ENCODE assay signal across 8 cellular contexts in the genomic region with DNA sequence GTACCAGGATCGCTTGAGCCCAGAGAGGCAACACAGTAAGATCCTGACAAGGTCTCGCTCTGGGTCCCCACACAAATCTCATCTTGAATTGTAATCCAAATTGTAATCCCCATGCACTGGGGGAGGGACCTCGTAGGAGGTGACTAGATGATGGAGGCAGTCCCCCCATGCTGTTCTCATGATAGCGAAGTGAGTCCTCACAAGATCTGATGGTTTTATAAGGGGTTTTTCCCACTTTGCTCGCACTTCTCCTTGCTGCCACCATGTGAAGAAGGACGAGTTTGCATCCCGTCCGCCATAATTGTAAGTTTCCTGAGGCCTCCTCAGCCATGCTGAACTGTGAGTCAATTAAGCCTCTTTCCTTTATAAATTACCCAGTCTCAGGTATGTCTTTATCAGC. TPM values are rescaled to one million over a fixed set of nuclear protein-coding genes. Genes with fewer than 3 reads are reported as not detected.
DNase-seq lines count a peak whose midpoint lies in the region; ATAC-seq lines count a peak whose summit lies in the region.

No MANE protein-coding gene starts in this region.

- DNase-seq in activated effector memory CD4-positive, alpha-beta T cell treated with anti-CD3 and anti-CD28 coated beads, Interleukin-2, amount 50 U/mL, for 16 hours: peak; percentile 66
- no peak for DNase-seq in activated effector memory CD4-positive, alpha-beta T cell treated with Interleukin-2 at 50 U/mL for 16 hours
- no peak for DNase-seq in activated T-helper 2 cell treated with anti-CD3 and anti-CD28 coated beads, Interferon-gamma antibody, Interleukin-2, Interleukin-4, amounts not matched to agents 10 μg/mL and 5 μg/mL and 100 μg/mL, durations not matched to agents 14 hours and 24 hours and 36 hours (ENCODE audit: low spot score)
- peak; percentile 29 for DNase-seq in stimulated activated naive B cell treated with anti-CD40 and anti-IgM and Interleukin-4, amounts not matched to agents 10 μg/mL and 1 μg/mL and 100 μg/mL, for 72 hours
- DNase-seq in substantia nigra (lab: John Stamatoyannopoulos, UW) (no peak), NCI-H345 treated with DMSO at 0.1 percent for 48 hours (lab: John Stamatoyannopoulos, UW; ENCODE audit: unreplicated experiment) (no peak)

- H3K4me3 Mint-ChIP-seq in activated T-helper 2 cell treated with anti-CD3 and anti-CD28 coated beads, Interferon-gamma antibody, Interleukin-2, Interleukin-4, amounts not matched to agents 10 μg/mL and 5 μg/mL and 100 μg/mL, durations not matched to agents 14 hours and 24 hours and 36 hours (ENCODE audit: low read depth): peak overlapping the region; percentile 19
- H3K4me3 Mint-ChIP-seq in stimulated activated naive B cell treated with anti-CD40 and anti-IgM and Interleukin-4, amounts not matched to agents 10 μg/mL and 1 μg/mL and 100 μg/mL, for 72 hours: peak overlapping the region in 1 of 2 donors; percentile 12

- H3K27ac Mint-ChIP-seq in activated T-helper 2 cell treated with anti-CD3 and anti-CD28 coated beads, Interferon-gamma antibody, Interleukin-2, Interleukin-4, amounts not matched to agents 10 μg/mL and 5 μg/mL and 100 μg/mL, durations not matched to agents 14 hours and 24 hours and 36 hours: peak overlapping the region; percentile 84
- peak overlapping the region; percentile 86 for H3K27ac Mint-ChIP-seq in stimulated activated naive B cell treated with anti-CD40 and anti-IgM and Interleukin-4, amounts not matched to agents 10 μg/mL and 1 μg/mL and 100 μg/mL, for 72 hours

- ATAC-seq in HG02981 (IDR thresholded peaks at IDR 0.05; ENCODE audit: unreplicated experiment): peak; percentile 31
- peak; percentile 46 to 58 for ATAC-seq in stimulated activated naive B cell treated with anti-CD40 and anti-IgM and Interleukin-4, amounts not matched to agents 10 μg/mL and 1 μg/mL and 100 μg/mL, for 72 hours (replicated peaks)
- no peak for ATAC-seq in esophagus mucosa

- peaks cover 25% of the 10 kb centered on the region for H3K36me3 Mint-ChIP-seq in activated T-helper 2 cell treated with anti-CD3 and anti-CD28 coated beads, Interferon-gamma antibody, Interleukin-2, Interleukin-4, amounts not matched to agents 10 μg/mL and 5 μg/mL and 100 μg/mL, durations not matched to agents 14 hours and 24 hours and 36 hours (ENCODE audit: low read depth)
- H3K36me3 Mint-ChIP-seq in stimulated activated naive B cell treated with anti-CD40 and anti-IgM and Interleukin-4, amounts not matched to agents 10 μg/mL and 1 μg/mL and 100 μg/mL, for 72 hours: peaks cover 5 to 12% of the 10 kb centered on the region in 2 donors

- no peak overlapping the region for H3K27ac ChIP-seq in substantia nigra (ENCODE audit: low read depth, low read length, poor library complexity, severe bottlenecking)

- no peaks in the 10 kb centered on the region for H3K27me3 Mint-ChIP-seq in activated T-helper 2 cell treated with anti-CD3 and anti-CD28 coated beads, Interferon-gamma antibody, Interleukin-2, Interleukin-4, amounts not matched to agents 10 μg/mL and 5 μg/mL and 100 μg/mL, durations not matched to agents 14 hours and 24 hours and 36 hours (ENCODE audit: low read depth)
- no peaks in the 10 kb centered on the region for H3K27me3 Mint-ChIP-seq in stimulated activated naive B cell treated with anti-CD40 and anti-IgM and Interleukin-4, amounts not matched to agents 10 μg/mL and 1 μg/mL and 100 μg/mL, for 72 hours

- H3K4me1 Mint-ChIP-seq in activated T-helper 2 cell treated with anti-CD3 and anti-CD28 coated beads, Interferon-gamma antibody, Interleukin-2, Interleukin-4, amounts not matched to agents 10 μg/mL and 5 μg/mL and 100 μg/mL, durations not matched to agents 14 hours and 24 hours and 36 hours (ENCODE audit: low read depth): peaks cover 61% of the 10 kb centered on the region
- H3K4me1 Mint-ChIP-seq in stimulated activated naive B cell treated with anti-CD40 and anti-IgM and Interleukin-4, amounts not matched to agents 10 μg/mL and 1 μg/mL and 100 μg/mL, for 72 hours: peaks cover 31 to 49% of the 10 kb centered on the region in 2 donors

- intact Hi-C loops in activated T-helper 2 cell treated with anti-CD3 and anti-CD28 coated beads, Interferon-gamma antibody, Interleukin-2, Interleukin-4, amounts not matched to agents 10 μg/mL and 5 μg/mL and 100 μg/mL, durations not matched to agents 14 hours and 24 hours and 36 hours (cut with micrococcal nuclease): loop anchor here (1.0 to 5.0 kb wide), 3 partner anchors 20 to 133 kb away; no protein-coding TSS in a partner anchor

- H3K9me3 Mint-ChIP-seq in activated T-helper 2 cell treated with anti-CD3 and anti-CD28 coated beads, Interferon-gamma antibody, Interleukin-2, Interleukin-4, amounts not matched to agents 10 μg/mL and 5 μg/mL and 100 μg/mL, durations not matched to agents 14 hours and 24 hours and 36 hours: peaks cover 4% of the 10 kb centered on the region
- peaks cover 0 to 4% of the 10 kb centered on the region in 2 donors for H3K9me3 Mint-ChIP-seq in stimulated activated naive B cell treated with anti-CD40 and anti-IgM and Interleukin-4, amounts not matched to agents 10 μg/mL and 1 μg/mL and 100 μg/mL, for 72 hours

RNA-seq across cellular contexts. Expression of gene SERTAD2, which starts 46.0 kb away (rescaled TPM):
- total RNA-seq in activated T-helper 2 cell treated with anti-CD3 and anti-CD28 coated beads, Interferon-gamma antibody, Interleukin-2, Interleukin-4, amounts not matched to agents 10 μg/mL and 5 μg/mL and 100 μg/mL, durations not matched to agents 14 hours and 24 hours and 36 hours: 29.2 and 31.0 TPM in 2 replicates
- 21.9 TPM for total RNA-seq in esophagus mucosa

Comparison
In these comparisons a context has a peak if more than half of its experiments do, and no peak if none do; other contexts are left out.
1. DNase-seq: peak in activated effector memory CD4-positive, alpha-beta T cell treated with anti-CD3 and anti-CD28 coated beads, Interleukin-2, amount 50 U/mL, for 16 hours (single experiment) and stimulated activated naive B cell treated with anti-CD40 and anti-IgM and Interleukin-4, amounts not matched to agents 10 μg/mL and 1 μg/mL and 100 μg/mL, for 72 hours (single experiment); none in activated effector memory CD4-positive, alpha-beta T cell treated with Interleukin-2 at 50 U/mL for 16 hours (single experiment), activated T-helper 2 cell treated with anti-CD3 and anti-CD28 coated beads, Interferon-gamma antibody, Interleukin-2, Interleukin-4, amounts not matched to agents 10 μg/mL and 5 μg/mL and 100 μg/mL, durations not matched to agents 14 hours and 24 hours and 36 hours (single experiment), substantia nigra (0 of 49) and NCI-H345 treated with DMSO at 0.1 percent for 48 hours (single experiment).